In genomic region chr16:2044541-2044940, GRCh38 we compare ENCODE assay signal across 1 cellular context.
TF ChIP-seq lines count a peak whose summit lies in the region.

No MANE protein-coding gene starts in this region.

TF ChIP-seq in IMR-90, 13 proteins besides CTCF, POLR2A, EP300 and RAD21:
- TF ChIP-seq RFX5 (IDR thresholded peaks at IDR 0.05; ENCODE audit: low read depth, low read length) (no peak), BHLHE40 (IDR thresholded peaks at IDR 0.05; ENCODE audit: low read depth, low read length) (no peak), CEBPB (IDR thresholded peaks at IDR 0.05; ENCODE audit: low read depth, low read length) (no peak), CHD1 (IDR thresholded peaks at IDR 0.05; ENCODE audit: low read depth, low read length) (no peak), SMC3 (IDR thresholded peaks at IDR 0.05; ENCODE audit: low read depth, low read length) (no peak), MAFK (IDR thresholded peaks at IDR 0.05; ENCODE audit: low read depth, low read length) (no peak), MXI1 (IDR thresholded peaks at IDR 0.05; ENCODE audit: borderline replicate concordance, low read depth, low read length) (no peak), FOS (IDR thresholded peaks at IDR 0.05; ENCODE audit: low read depth, low read length) (no peak)
- TF ChIP-seq, protein P1, sequence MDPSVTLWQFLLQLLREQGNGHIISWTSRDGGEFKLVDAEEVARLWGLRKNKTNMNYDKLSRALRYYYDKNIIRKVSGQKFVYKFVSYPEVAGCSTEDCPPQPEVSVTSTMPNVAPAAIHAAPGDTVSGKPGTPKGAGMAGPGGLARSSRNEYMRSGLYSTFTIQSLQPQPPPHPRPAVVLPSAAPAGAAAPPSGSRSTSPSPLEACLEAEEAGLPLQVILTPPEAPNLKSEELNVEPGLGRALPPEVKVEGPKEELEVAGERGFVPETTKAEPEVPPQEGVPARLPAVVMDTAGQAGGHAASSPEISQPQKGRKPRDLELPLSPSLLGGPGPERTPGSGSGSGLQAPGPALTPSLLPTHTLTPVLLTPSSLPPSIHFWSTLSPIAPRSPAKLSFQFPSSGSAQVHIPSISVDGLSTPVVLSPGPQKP (IDR thresholded peaks at IDR 0.05; ENCODE audit: borderline replicate concordance, low read depth, low read length): no peak
- TF ChIP-seq, protein P2, sequence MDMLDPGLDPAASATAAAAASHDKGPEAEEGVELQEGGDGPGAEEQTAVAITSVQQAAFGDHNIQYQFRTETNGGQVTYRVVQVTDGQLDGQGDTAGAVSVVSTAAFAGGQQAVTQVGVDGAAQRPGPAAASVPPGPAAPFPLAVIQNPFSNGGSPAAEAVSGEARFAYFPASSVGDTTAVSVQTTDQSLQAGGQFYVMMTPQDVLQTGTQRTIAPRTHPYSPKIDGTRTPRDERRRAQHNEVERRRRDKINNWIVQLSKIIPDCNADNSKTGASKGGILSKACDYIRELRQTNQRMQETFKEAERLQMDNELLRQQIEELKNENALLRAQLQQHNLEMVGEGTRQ (IDR thresholded peaks at IDR 0.05; ENCODE audit: low read depth, low read length): no peak
